ENCODE assay signal across 1 cellular context in the genomic region with DNA sequence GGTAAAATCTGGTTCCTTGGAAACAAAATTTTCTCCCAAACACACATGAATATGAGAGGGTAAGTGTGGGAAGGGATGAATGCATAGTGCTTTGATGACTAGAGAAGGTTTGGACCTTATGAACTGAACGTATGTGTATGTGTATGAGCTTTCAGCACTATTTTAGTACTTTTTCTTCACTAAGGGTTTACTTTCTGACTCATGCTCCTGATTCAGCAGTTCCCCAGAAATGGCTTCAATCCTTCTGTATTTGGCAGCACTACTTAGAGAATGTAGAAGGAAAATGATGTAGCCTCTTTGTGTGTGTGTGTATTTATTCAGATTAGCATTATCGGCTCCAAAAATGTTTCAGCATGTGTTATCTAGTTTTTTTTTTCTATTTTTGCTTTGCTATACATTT.
TF ChIP-seq lines count a peak whose summit lies in the region.

No MANE protein-coding gene starts in this region.

TF ChIP-seq in WTC11, 78 proteins besides CTCF, POLR2A, EP300 and RAD21 (continued from another document):
- TF ChIP-seq, protein P1, sequence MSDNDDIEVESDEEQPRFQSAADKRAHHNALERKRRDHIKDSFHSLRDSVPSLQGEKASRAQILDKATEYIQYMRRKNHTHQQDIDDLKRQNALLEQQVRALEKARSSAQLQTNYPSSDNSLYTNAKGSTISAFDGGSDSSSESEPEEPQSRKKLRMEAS (CRISPR knock-in tag; IDR thresholded peaks at IDR 0.05) = no peak
- TF ChIP-seq GTF2I (CRISPR knock-in tag; conservative IDR thresholded peaks at IDR 0.05) (no peak), RORB (CRISPR knock-in tag; IDR thresholded peaks at IDR 0.05) (no peak), CREB1 (CRISPR knock-in tag; IDR thresholded peaks at IDR 0.05) (no peak), GRHL2 (CRISPR knock-in tag; IDR thresholded peaks at IDR 0.05; ENCODE audit: insufficient replicate concordance, severe bottlenecking) (no peak), MXD4 (CRISPR knock-in tag; IDR thresholded peaks at IDR 0.05; ENCODE audit: borderline replicate concordance) (no peak), SMAD3 (CRISPR knock-in tag; IDR thresholded peaks at IDR 0.05; ENCODE audit: borderline replicate concordance) (no peak), PRRX2 (CRISPR knock-in tag; IDR thresholded peaks at IDR 0.05) (no peak), ZNF232 (CRISPR knock-in tag; IDR thresholded peaks at IDR 0.05) (no peak), ESRRA (CRISPR knock-in tag; IDR thresholded peaks at IDR 0.05; ENCODE audit: borderline replicate concordance) (no peak)
- TF ChIP-seq, protein P2, sequence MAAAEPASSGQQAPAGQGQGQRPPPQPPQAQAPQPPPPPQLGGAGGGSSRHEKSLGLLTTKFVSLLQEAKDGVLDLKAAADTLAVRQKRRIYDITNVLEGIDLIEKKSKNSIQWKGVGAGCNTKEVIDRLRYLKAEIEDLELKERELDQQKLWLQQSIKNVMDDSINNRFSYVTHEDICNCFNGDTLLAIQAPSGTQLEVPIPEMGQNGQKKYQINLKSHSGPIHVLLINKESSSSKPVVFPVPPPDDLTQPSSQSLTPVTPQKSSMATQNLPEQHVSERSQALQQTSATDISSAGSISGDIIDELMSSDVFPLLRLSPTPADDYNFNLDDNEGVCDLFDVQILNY (CRISPR knock-in tag; IDR thresholded peaks at IDR 0.05) = no peak
- TF ChIP-seq, protein P3, sequence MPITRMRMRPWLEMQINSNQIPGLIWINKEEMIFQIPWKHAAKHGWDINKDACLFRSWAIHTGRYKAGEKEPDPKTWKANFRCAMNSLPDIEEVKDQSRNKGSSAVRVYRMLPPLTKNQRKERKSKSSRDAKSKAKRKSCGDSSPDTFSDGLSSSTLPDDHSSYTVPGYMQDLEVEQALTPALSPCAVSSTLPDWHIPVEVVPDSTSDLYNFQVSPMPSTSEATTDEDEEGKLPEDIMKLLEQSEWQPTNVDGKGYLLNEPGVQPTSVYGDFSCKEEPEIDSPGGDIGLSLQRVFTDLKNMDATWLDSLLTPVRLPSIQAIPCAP (CRISPR knock-in tag; IDR thresholded peaks at IDR 0.05) = no peak
- TF ChIP-seq, protein P4, sequence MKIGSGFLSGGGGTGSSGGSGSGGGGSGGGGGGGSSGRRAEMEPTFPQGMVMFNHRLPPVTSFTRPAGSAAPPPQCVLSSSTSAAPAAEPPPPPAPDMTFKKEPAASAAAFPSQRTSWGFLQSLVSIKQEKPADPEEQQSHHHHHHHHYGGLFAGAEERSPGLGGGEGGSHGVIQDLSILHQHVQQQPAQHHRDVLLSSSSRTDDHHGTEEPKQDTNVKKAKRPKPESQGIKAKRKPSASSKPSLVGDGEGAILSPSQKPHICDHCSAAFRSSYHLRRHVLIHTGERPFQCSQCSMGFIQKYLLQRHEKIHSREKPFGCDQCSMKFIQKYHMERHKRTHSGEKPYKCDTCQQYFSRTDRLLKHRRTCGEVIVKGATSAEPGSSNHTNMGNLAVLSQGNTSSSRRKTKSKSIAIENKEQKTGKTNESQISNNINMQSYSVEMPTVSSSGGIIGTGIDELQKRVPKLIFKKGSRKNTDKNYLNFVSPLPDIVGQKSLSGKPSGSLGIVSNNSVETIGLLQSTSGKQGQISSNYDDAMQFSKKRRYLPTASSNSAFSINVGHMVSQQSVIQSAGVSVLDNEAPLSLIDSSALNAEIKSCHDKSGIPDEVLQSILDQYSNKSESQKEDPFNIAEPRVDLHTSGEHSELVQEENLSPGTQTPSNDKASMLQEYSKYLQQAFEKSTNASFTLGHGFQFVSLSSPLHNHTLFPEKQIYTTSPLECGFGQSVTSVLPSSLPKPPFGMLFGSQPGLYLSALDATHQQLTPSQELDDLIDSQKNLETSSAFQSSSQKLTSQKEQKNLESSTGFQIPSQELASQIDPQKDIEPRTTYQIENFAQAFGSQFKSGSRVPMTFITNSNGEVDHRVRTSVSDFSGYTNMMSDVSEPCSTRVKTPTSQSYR (CRISPR knock-in tag; IDR thresholded peaks at IDR 0.05) = no peak
- TF ChIP-seq, protein P5, sequence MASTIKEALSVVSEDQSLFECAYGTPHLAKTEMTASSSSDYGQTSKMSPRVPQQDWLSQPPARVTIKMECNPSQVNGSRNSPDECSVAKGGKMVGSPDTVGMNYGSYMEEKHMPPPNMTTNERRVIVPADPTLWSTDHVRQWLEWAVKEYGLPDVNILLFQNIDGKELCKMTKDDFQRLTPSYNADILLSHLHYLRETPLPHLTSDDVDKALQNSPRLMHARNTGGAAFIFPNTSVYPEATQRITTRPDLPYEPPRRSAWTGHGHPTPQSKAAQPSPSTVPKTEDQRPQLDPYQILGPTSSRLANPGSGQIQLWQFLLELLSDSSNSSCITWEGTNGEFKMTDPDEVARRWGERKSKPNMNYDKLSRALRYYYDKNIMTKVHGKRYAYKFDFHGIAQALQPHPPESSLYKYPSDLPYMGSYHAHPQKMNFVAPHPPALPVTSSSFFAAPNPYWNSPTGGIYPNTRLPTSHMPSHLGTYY (CRISPR knock-in tag; IDR thresholded peaks at IDR 0.05) = no peak
